Comparison of ENCODE assay signal across 13 cellular contexts in genomic region chr11:27120211-27120610, GRCh38.
"Had no signal": no experiment of that assay in that cellular context is flagged by ENCODE, and none has a peak within 500 bp of the region (broad histone marks: within the 10 kb centered on the region; RNA-seq: fewer than 3 reads in every experiment).

No MANE protein-coding gene starts in this region.

- H3K4me1 Mint-ChIP-seq: immature natural killer cell; nephron progenitor cell; stimulated activated effector memory CD8-positive, alpha-beta T cell treated with anti-CD3 and anti-CD28 coated beads, Interleukin-12 subunit alpha, Interleukin-12 subunit beta, amount 100 ng/mL, for 72 hours had no signal

- DNase-seq: activated CD4-positive, CD25-positive, alpha-beta regulatory T cell treated with anti-CD3 and anti-CD28 coated beads, Interleukin-2, amount 50 U/mL, for 72 hours; activated naive CD4-positive, alpha-beta T cell treated with anti-CD3 and anti-CD28 coated beads for 36 hours; caudate nucleus; foreskin melanocyte; heart left ventricle; immature natural killer cell; nephron progenitor cell; occipital lobe; sigmoid colon; T-helper 9 cell had no signal

- H3K36me3 ChIP-seq: heart left ventricle, sigmoid colon had no signal

- H3K9me3 ChIP-seq: heart left ventricle, sigmoid colon had no signal

- H3K4me3 ChIP-seq: heart left ventricle, sigmoid colon had no signal

- H3K27ac Mint-ChIP-seq: activated naive CD4-positive, alpha-beta T cell treated with anti-CD3 and anti-CD28 coated beads for 36 hours; activated T-helper 2 cell treated with anti-CD3 and anti-CD28 coated beads, Interferon-gamma antibody, Interleukin-2, Interleukin-4, amounts not matched to agents 10 μg/mL and 5 μg/mL and 100 μg/mL, durations not matched to agents 14 hours and 24 hours and 36 hours; immature natural killer cell; nephron progenitor cell; stimulated activated effector memory CD8-positive, alpha-beta T cell treated with anti-CD3 and anti-CD28 coated beads, Interleukin-12 subunit alpha, Interleukin-12 subunit beta, amount 100 ng/mL, for 72 hours had no signal

- FAIRE-seq: colon had no signal

- H3K4me1 ChIP-seq: heart left ventricle, sigmoid colon had no signal

- H3K4me3 Mint-ChIP-seq: activated naive CD4-positive, alpha-beta T cell treated with anti-CD3 and anti-CD28 coated beads for 36 hours; immature natural killer cell; nephron progenitor cell; stimulated activated effector memory CD8-positive, alpha-beta T cell treated with anti-CD3 and anti-CD28 coated beads, Interleukin-12 subunit alpha, Interleukin-12 subunit beta, amount 100 ng/mL, for 72 hours had no signal

- H3K36me3 Mint-ChIP-seq: immature natural killer cell; stimulated activated effector memory CD8-positive, alpha-beta T cell treated with anti-CD3 and anti-CD28 coated beads, Interleukin-12 subunit alpha, Interleukin-12 subunit beta, amount 100 ng/mL, for 72 hours had no signal

- H3K27me3 ChIP-seq: heart left ventricle, sigmoid colon had no signal

- H3K27ac ChIP-seq: heart left ventricle, sigmoid colon had no signal

- H3K9me3 Mint-ChIP-seq: activated naive CD4-positive, alpha-beta T cell treated with anti-CD3 and anti-CD28 coated beads for 36 hours; activated T-helper 2 cell treated with anti-CD3 and anti-CD28 coated beads, Interferon-gamma antibody, Interleukin-2, Interleukin-4, amounts not matched to agents 10 μg/mL and 5 μg/mL and 100 μg/mL, durations not matched to agents 14 hours and 24 hours and 36 hours; nephron progenitor cell had no signal
